Comparison of ENCODE assay signal across 8 cellular contexts in the genomic region with DNA sequence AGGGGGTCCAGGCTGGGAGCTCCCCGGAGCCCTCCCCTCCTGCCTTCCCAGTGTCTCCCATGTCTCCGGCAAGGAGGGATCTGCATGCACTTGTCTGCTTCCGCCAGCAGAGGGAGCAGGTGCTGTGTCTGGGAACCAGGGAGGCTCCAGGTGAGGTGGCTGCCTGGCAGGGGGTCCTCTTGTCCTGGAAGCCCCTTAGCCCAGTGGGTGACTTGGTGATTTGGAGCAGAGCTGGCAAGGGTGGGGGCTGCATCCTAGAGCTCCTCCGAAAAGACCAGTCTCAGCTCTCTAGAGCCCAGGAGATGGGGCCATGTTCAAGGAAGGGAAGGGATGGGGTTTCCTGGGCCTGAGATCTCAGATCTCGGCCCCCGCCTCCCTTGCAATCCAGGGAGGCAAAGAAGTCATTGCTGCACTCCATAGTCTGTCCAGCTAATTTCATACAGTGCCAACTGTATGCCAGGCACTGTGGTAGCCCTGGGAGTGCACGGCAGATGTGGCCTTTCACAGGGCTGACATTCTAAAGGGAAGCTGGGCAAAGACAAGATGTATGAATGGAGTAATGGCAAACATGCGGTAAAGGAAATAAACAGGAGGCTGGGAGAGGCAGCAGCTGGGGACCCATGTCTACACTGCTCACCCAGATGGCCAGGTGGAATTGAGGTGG. TPM values are rescaled to one million over a fixed set of nuclear protein-coding genes. Genes with fewer than 3 reads are reported as not detected.
A peak's percentile ranks its signal among the peaks of the same experiment; 100 is the strongest.
DNase-seq lines count a peak whose midpoint lies in the region; ATAC-seq lines count a peak whose summit lies in the region.

No MANE protein-coding gene starts in this region.

- peak; percentile 79 for DNase-seq in D341Med (ENCODE audit: low spot score)
- peak; percentile 43 for DNase-seq in NCI-H510A (lab: John Stamatoyannopoulos, UW)
- peak; percentile 81 for DNase-seq in activated CD8-positive, alpha-beta T cell treated with anti-CD3 and anti-CD28 coated beads, Interleukin-2, amount 10 ng/mL, durations not matched to agents 7 days and 5 days
- peak; percentile 33 to 58 for DNase-seq in dermis microvascular lymphatic vessel endothelial cell (ENCODE audit: low read depth in 2 of 2)
- DNase-seq in medulla oblongata (ENCODE audit: extremely low spot score), result peak; percentile 79
- DNase-seq in stimulated activated CD8-positive, alpha-beta memory T cell treated with anti-CD3 and anti-CD28 coated beads, Interleukin-15, amount 100 ng/mL, for 4 hours (ENCODE audit: low read depth in 2 of 2), result peak; percentile 29 to 46

- no peak overlapping the region for H3K4me3 Mint-ChIP-seq in activated CD8-positive, alpha-beta T cell treated with anti-CD3 and anti-CD28 coated beads, Interleukin-2, amount 10 ng/mL, durations not matched to agents 7 days and 5 days

- H3K36me3 Mint-ChIP-seq in activated CD8-positive, alpha-beta T cell treated with anti-CD3 and anti-CD28 coated beads, Interleukin-2, amount 10 ng/mL, durations not matched to agents 7 days and 5 days (ENCODE audit: low read depth), result peaks cover 10% of the 10 kb centered on the region

- H3K27ac Mint-ChIP-seq in activated CD8-positive, alpha-beta T cell treated with anti-CD3 and anti-CD28 coated beads, Interleukin-2, amount 10 ng/mL, durations not matched to agents 7 days and 5 days, result peak overlapping the region; percentile 53

- H3K4me1 Mint-ChIP-seq in activated CD8-positive, alpha-beta T cell treated with anti-CD3 and anti-CD28 coated beads, Interleukin-2, amount 10 ng/mL, durations not matched to agents 7 days and 5 days (ENCODE audit: low read depth), result peaks cover 40% of the 10 kb centered on the region

- H3K27me3 Mint-ChIP-seq in activated CD8-positive, alpha-beta T cell treated with anti-CD3 and anti-CD28 coated beads, Interleukin-2, amount 10 ng/mL, durations not matched to agents 7 days and 5 days (ENCODE audit: low read depth), result peaks cover 2% of the 10 kb centered on the region

- H3K9me3 Mint-ChIP-seq in activated CD8-positive, alpha-beta T cell treated with anti-CD3 and anti-CD28 coated beads, Interleukin-2, amount 10 ng/mL, durations not matched to agents 7 days and 5 days (ENCODE audit: insufficient read depth), result peaks cover 9% of the 10 kb centered on the region

- POLR2A ChIA-PET in activated CD8-positive, alpha-beta T cell treated with anti-CD3 and anti-CD28 coated beads, Interleukin-2, amount 10 ng/mL, durations not matched to agents 7 days and 5 days (lab: Charles Lee), result no interaction called here

- CTCF ChIA-PET in activated CD8-positive, alpha-beta T cell treated with anti-CD3 and anti-CD28 coated beads, Interleukin-2, amount 10 ng/mL, durations not matched to agents 7 days and 5 days (lab: Charles Lee), result interaction anchor here (0.6 to 12.6 kb wide), 24 partner anchors 8 to 249 kb away, joined by 3 to 222 read pairs (median 5); partner anchors contain the start of gene GOLGA7B

- ATAC-seq in HG02884 (IDR thresholded peaks at IDR 0.05; ENCODE audit: unreplicated experiment) (peak; percentile 50), HG03571 (IDR thresholded peaks at IDR 0.05; ENCODE audit: unreplicated experiment) (no peak)
- peak; percentile 64 for ATAC-seq in activated CD8-positive, alpha-beta T cell treated with anti-CD3 and anti-CD28 coated beads, Interleukin-2, amount 10 ng/mL, durations not matched to agents 7 days and 5 days

RNA-seq across cellular contexts. Expression of gene SFRP5, which starts 20.4 kb away (rescaled TPM):
- total RNA-seq in activated CD8-positive, alpha-beta T cell treated with anti-CD3 and anti-CD28 coated beads, Interleukin-2, amount 10 ng/mL, durations not matched to agents 7 days and 5 days, result under 1 TPM; 0.24 to 0.42 TPM
- not detected in 2 replicates for total RNA-seq in dermis microvascular lymphatic vessel endothelial cell

RNA-seq across cellular contexts. Expression of gene ZFYVE27, which starts 55.3 kb away (rescaled TPM):
- total RNA-seq in activated CD8-positive, alpha-beta T cell treated with anti-CD3 and anti-CD28 coated beads, Interleukin-2, amount 10 ng/mL, durations not matched to agents 7 days and 5 days, result 10 to 100 TPM; 23.8 to 27.3 TPM
- total RNA-seq in dermis microvascular lymphatic vessel endothelial cell, result 10.0 and 17.6 TPM in 2 replicates

RNA-seq across cellular contexts. Expression of gene GOLGA7B, which starts 57.5 kb away (rescaled TPM):
- 10 to 100 TPM; 10.4 to 11.0 TPM for total RNA-seq in activated CD8-positive, alpha-beta T cell treated with anti-CD3 and anti-CD28 coated beads, Interleukin-2, amount 10 ng/mL, durations not matched to agents 7 days and 5 days
- total RNA-seq in dermis microvascular lymphatic vessel endothelial cell, result under 0.01 and 0.13 TPM in 2 replicates

Comparison
In these comparisons a context has a peak if more than half of its experiments do, and no peak if none do; other contexts are left out.
1. RNA of gene GOLGA7B, which starts 57.5 kb away (total RNA-seq): 10.4 to 11.0 TPM in activated CD8-positive, alpha-beta T cell treated with anti-CD3 and anti-CD28 coated beads, Interleukin-2, amount 10 ng/mL, durations not matched to agents 7 days and 5 days; under 0.01 to 0.13 TPM in dermis microvascular lymphatic vessel endothelial cell; every median in the first group is over 10 times any median in the second.
2. Peak in every context shown above with its lines, with median percentiles within 50 percentile points of each other: DNase-seq.